ENCODE assay signal across 9 cellular contexts in genomic region chr5:150022163-150022540, GRCh38. TPM values are rescaled to one million over a fixed set of nuclear protein-coding genes. Genes with fewer than 3 reads are reported as not detected.
A peak's percentile ranks its signal among the peaks of the same experiment; 100 is the strongest.
DNase-seq lines count a peak whose midpoint lies in the region; ATAC-seq and TF ChIP-seq lines count a peak whose summit lies in the region.
"Had no signal": no experiment of that assay in that cellular context is flagged by ENCODE, and none has a peak within 500 bp of the region (broad histone marks: within the 10 kb centered on the region; RNA-seq: fewer than 3 reads in every experiment).

No MANE protein-coding gene starts in this region.

- no peaks in the 10 kb centered on the region for H3K27me3 Mint-ChIP-seq in T-helper 2 cell treated with Interferon-gamma antibody and Interleukin-4, amounts not matched to agents 5 μg/mL and 100 μg/mL, for 36 hours (ENCODE audit: low read depth)
- H3K27me3 Mint-ChIP-seq in CD8-positive, alpha-beta memory T cell = no peaks in the 10 kb centered on the region

- no peak for ATAC-seq in activated naive CD4-positive, alpha-beta T cell treated with anti-CD3 and anti-CD28 coated beads, Interleukin-2, amount 50 U/mL, for 72 hours
- peak; percentile 72 to 76 for ATAC-seq in left cardiac atrium

- intact Hi-C loops in left cardiac atrium (cut with DNase I) = loop anchor here in 1 of 2 donors (10.0 kb wide), 1 partner anchor 193 kb away; no protein-coding TSS in a partner anchor

- peaks cover 24% of the 10 kb centered on the region for H3K4me1 ChIP-seq in suprapubic skin
- H3K4me1 ChIP-seq in CD8-positive, alpha-beta memory T cell (ENCODE audit: insufficient read depth, low read length) = no peaks in the 10 kb centered on the region

- H3K4me1 Mint-ChIP-seq in T-helper 2 cell treated with Interferon-gamma antibody and Interleukin-4, amounts not matched to agents 5 μg/mL and 100 μg/mL, for 36 hours (ENCODE audit: low read depth) = peaks cover 12% of the 10 kb centered on the region
- H3K4me1 Mint-ChIP-seq in CD8-positive, alpha-beta memory T cell = peaks cover 0 to 3% (median 0%) of the 10 kb centered on the region in 3 donors

- no peaks in the 10 kb centered on the region for H3K9me3 Mint-ChIP-seq in T-helper 2 cell treated with Interferon-gamma antibody and Interleukin-4, amounts not matched to agents 5 μg/mL and 100 μg/mL, for 36 hours
- H3K9me3 Mint-ChIP-seq in activated naive CD4-positive, alpha-beta T cell treated with anti-CD3 and anti-CD28 coated beads, Interleukin-2, amount 50 U/mL, for 72 hours = no peaks in the 10 kb centered on the region
- no peaks in the 10 kb centered on the region for H3K9me3 Mint-ChIP-seq in CD8-positive, alpha-beta memory T cell

- peak overlapping the region; percentile 30 for H3K27ac ChIP-seq in suprapubic skin
- H3K27ac ChIP-seq in CD8-positive, alpha-beta memory T cell (ENCODE audit: low read depth, low read length) = no peak overlapping the region

- peaks cover 71% of the 10 kb centered on the region for H3K36me3 Mint-ChIP-seq in T-helper 2 cell treated with Interferon-gamma antibody and Interleukin-4, amounts not matched to agents 5 μg/mL and 100 μg/mL, for 36 hours (ENCODE audit: low read depth)
- peaks cover 24 to 37% of the 10 kb centered on the region in 2 donors for H3K36me3 Mint-ChIP-seq in activated naive CD4-positive, alpha-beta T cell treated with anti-CD3 and anti-CD28 coated beads, Interleukin-2, amount 50 U/mL, for 72 hours
- H3K36me3 Mint-ChIP-seq in CD8-positive, alpha-beta memory T cell = peaks cover 23 to 94% (median 36%) of the 10 kb centered on the region in 3 donors

- WGBS in suprapubic skin = 48% methylated on average over 1 of the region's 1 CpG

- no peak for TF ChIP-seq EP300 in suprapubic skin (IDR thresholded peaks at IDR 0.05)

- H3K36me3 ChIP-seq in suprapubic skin = peaks cover 78% of the 10 kb centered on the region
- peaks cover 58% of the 10 kb centered on the region for H3K36me3 ChIP-seq in CD8-positive, alpha-beta memory T cell (ENCODE audit: insufficient read depth, low read length)

- TF ChIP-seq POLR2A in suprapubic skin (IDR thresholded peaks at IDR 0.05) = no peak

- CTCF ChIA-PET in CD8-positive, alpha-beta memory T cell (lab: Charles Lee) = interaction anchor here (1.8 kb wide), 1 partner anchor 11 kb away, joined by 4 read pairs; no protein-coding TSS in a partner anchor

- TF ChIP-seq CTCF in suprapubic skin (IDR thresholded peaks at IDR 0.05) = no peak

- H3K4me3 ChIP-seq in suprapubic skin = no peak overlapping the region
- no peak overlapping the region for H3K4me3 ChIP-seq in CD8-positive, alpha-beta memory T cell (ENCODE audit: low read length)

- H3K27me3 ChIP-seq in suprapubic skin = no peaks in the 10 kb centered on the region
- H3K27me3 ChIP-seq in CD8-positive, alpha-beta memory T cell (ENCODE audit: insufficient read depth, low read length, poor library complexity, severe bottlenecking) = no peaks in the 10 kb centered on the region

- DNase-seq in T-helper 2 cell treated with Interferon-gamma antibody and Interleukin-4, amounts not matched to agents 5 μg/mL and 100 μg/mL, for 36 hours (ENCODE audit: low spot score) = no peak
- no peak for DNase-seq in T-helper 2 cell
- DNase-seq in activated naive CD4-positive, alpha-beta T cell treated with anti-CD3 and anti-CD28 coated beads, Interleukin-2, amount 50 U/mL, for 72 hours (ENCODE audit: low spot score in 2 of 2) = no peak
- no peak for DNase-seq in left cardiac atrium
- no peak for DNase-seq in suprapubic skin (ENCODE audit: low spot score in 2 of 2)
- DNase-seq in HuH-7.5 (ENCODE audit: low spot score) = no peak
- DNase-seq in CD8-positive, alpha-beta memory T cell = no peak
- DNase-seq in NCI-H2081 (lab: John Stamatoyannopoulos, UW) = no peak
- DNase-seq: stimulated activated CD4-positive, alpha-beta T cell treated with anti-CD3 and anti-CD28 coated beads, Interleukin-1b, Interleukin-23, amount 100 ng/mL, for 48 hours had no signal

- H3K27ac Mint-ChIP-seq in T-helper 2 cell treated with Interferon-gamma antibody and Interleukin-4, amounts not matched to agents 5 μg/mL and 100 μg/mL, for 36 hours = peak overlapping the region; percentile 55
- H3K27ac Mint-ChIP-seq in activated naive CD4-positive, alpha-beta T cell treated with anti-CD3 and anti-CD28 coated beads, Interleukin-2, amount 50 U/mL, for 72 hours = peak overlapping the region; percentile 18 to 91
- peak overlapping the region in 1 of 8 donors; percentile 12 for H3K27ac Mint-ChIP-seq in CD8-positive, alpha-beta memory T cell

- POLR2A ChIA-PET in CD8-positive, alpha-beta memory T cell (lab: Charles Lee) = no interaction called here

- no peaks in the 10 kb centered on the region for H3K9me3 ChIP-seq in suprapubic skin
- no peaks in the 10 kb centered on the region for H3K9me3 ChIP-seq in CD8-positive, alpha-beta memory T cell (ENCODE audit: low read length)

- H3K4me3 Mint-ChIP-seq in T-helper 2 cell treated with Interferon-gamma antibody and Interleukin-4, amounts not matched to agents 5 μg/mL and 100 μg/mL, for 36 hours = no peak overlapping the region
- no peak overlapping the region for H3K4me3 Mint-ChIP-seq in CD8-positive, alpha-beta memory T cell

RNA-seq across cellular contexts. Expression of gene HMGXB3, which starts 21.6 kb away (rescaled TPM):
- total RNA-seq in activated naive CD4-positive, alpha-beta T cell treated with anti-CD3 and anti-CD28 coated beads, Interleukin-2, amount 50 U/mL, for 72 hours = 10 to 100 TPM; 19.9 to 40.8 TPM
- total RNA-seq in left cardiac atrium (10 to 100 TPM; 14.1 to 22.1 TPM), suprapubic skin (10 to 100 TPM; 28.8 to 59.3 (median 31.4) TPM)
- total RNA-seq in CD8-positive, alpha-beta memory T cell = 10 to 100 TPM; 36.8 to 40.7 TPM
- polyA plus RNA-seq in CD8-positive, alpha-beta memory T cell = 15.3 TPM

RNA-seq across cellular contexts. Expression of gene TIGD6, which starts 21.7 kb away (rescaled TPM):
- 1 to 10 TPM; 1.9 to 3.0 TPM for total RNA-seq in activated naive CD4-positive, alpha-beta T cell treated with anti-CD3 and anti-CD28 coated beads, Interleukin-2, amount 50 U/mL, for 72 hours
- total RNA-seq in left cardiac atrium (1 to 10 TPM; 3.3 to 4.1 TPM), suprapubic skin (1 to 10 TPM; 3.5 to 6.0 (median 4.5) TPM)
- 1 to 10 TPM; 3.0 to 3.1 TPM for total RNA-seq in CD8-positive, alpha-beta memory T cell
- 1.5 TPM for polyA plus RNA-seq in CD8-positive, alpha-beta memory T cell

Comparison
In these comparisons a context has a peak if more than half of its experiments do, and no peak if none do; other contexts are left out.
1. ATAC-seq: peak in left cardiac atrium (2 of 2); none in activated naive CD4-positive, alpha-beta T cell treated with anti-CD3 and anti-CD28 coated beads, Interleukin-2, amount 50 U/mL, for 72 hours (0 of 2).